ENCODE assay signal across 28 cellular contexts in the genomic region with DNA sequence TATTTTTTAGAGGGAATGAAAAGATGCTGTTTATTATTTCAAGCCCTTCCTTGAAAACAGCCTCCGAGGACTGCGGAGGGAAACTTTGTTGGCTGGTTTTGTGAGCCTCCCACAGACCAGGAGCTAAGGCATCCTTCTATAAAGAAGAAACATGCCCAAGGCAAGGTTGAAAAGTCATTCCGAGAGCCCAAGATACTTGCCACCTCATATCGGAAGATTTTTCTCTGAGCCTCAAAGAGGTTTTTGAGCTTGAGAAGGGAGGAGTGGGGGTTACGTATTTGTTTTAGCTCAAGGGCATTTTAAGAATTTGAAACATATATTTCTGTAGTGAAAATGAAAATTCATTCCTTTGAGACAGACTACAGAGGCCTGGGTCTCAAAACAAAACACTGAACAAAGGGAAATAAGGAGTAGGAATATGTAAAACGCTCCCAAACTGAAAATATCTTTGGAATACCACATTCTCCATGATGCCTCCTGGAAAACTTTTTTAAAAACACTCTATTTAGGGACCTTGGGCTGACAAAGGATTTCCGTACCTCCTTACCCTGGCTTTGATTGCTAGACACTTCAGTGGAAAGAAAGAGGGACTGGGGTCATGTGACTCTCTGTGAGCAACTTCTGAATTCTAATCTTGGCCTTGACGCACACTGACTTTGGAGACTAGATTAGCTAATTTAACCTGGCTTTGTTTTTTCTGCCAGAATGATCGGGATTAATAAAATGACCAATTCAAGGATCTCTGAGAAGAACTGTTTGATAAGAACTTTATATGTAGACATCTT.
DNase-seq lines count a peak whose midpoint lies in the region; ATAC-seq and TF ChIP-seq lines count a peak whose summit lies in the region.
"Had no signal": no experiment of that assay in that cellular context is flagged by ENCODE, and none has a peak within 500 bp of the region (broad histone marks: within the 10 kb centered on the region; RNA-seq: fewer than 3 reads in every experiment).

No MANE protein-coding gene starts in this region.

- TF ChIP-seq POLR2A in stomach (IDR thresholded peaks at IDR 0.05): no peak

- H4K91ac ChIP-seq in mesenchymal stem cell (ENCODE audit: low read length): no peak overlapping the region

- no peak overlapping the region for H3K23ac ChIP-seq in mesenchymal stem cell (ENCODE audit: low read length in 2 of 2)

- H3K36me3 ChIP-seq in mesenchymal stem cell (ENCODE audit: control insufficient read depth in 1 of 2, insufficient read depth in 2 of 2, low read depth in 1 of 2, low read length in 2 of 2): peaks cover 6 to 50% of the 10 kb centered on the region in 2 experiments
- H3K36me3 ChIP-seq in stomach: no peaks in the 10 kb centered on the region
- H3K36me3 ChIP-seq: upper lobe of left lung had no signal

- no peak overlapping the region for H2BK15ac ChIP-seq in mesenchymal stem cell (ENCODE audit: low read depth, poor library complexity, severe bottlenecking)

- WGBS in mesenchymal stem cell: 99% methylated on average over 8 of the region's 9 CpGs
- 89 to 95% (median 91%) methylated on average over 9 of the region's 9 CpGs for WGBS in stomach, 5 donors

- no peak for TF ChIP-seq CTCF in stomach (IDR thresholded peaks at IDR 0.05)

- no peak overlapping the region for H3K27ac Mint-ChIP-seq in activated T-helper 17 cell treated with anti-CD3 and anti-CD28 coated beads, Interleukin-2, amount 50 U/mL, for 72 hours
- H3K27ac Mint-ChIP-seq in activated naive CD4-positive, alpha-beta T cell treated with anti-CD3 and anti-CD28 coated beads for 36 hours: no peak overlapping the region
- H3K27ac Mint-ChIP-seq: activated CD8-positive, alpha-beta T cell treated with anti-CD3 and anti-CD28 coated beads for 36 hours; activated naive CD4-positive, alpha-beta T cell treated with anti-CD3 and anti-CD28 coated beads, Interleukin-2, amount 10 ng/mL, durations not matched to agents 7 days and 5 days; activated T-helper 1 cell treated with anti-CD3 and anti-CD28 coated beads, Interleukin-12 subunit alpha, Interleukin-12 subunit beta, Interleukin-2, Interleukin-4 antibody, amounts not matched to agents 30 ng/mL and 10 ng/mL and 1 ng/mL, durations not matched to agents 14 hours and 24 hours and 36 hours; naive thymus-derived CD8-positive, alpha-beta T cell; stimulated activated effector memory CD8-positive, alpha-beta T cell treated with anti-CD3 and anti-CD28 coated beads, Interleukin-12 subunit alpha, Interleukin-12 subunit beta, amount 100 ng/mL, for 72 hours had no signal

- CTCF ChIA-PET in activated naive CD4-positive, alpha-beta T cell treated with anti-CD3 and anti-CD28 coated beads for 36 hours (lab: Charles Lee): interaction anchor here (0.6 kb wide), 1 partner anchor 182 kb away, joined by 3 read pairs; no protein-coding TSS in a partner anchor

- H3K36me3 Mint-ChIP-seq in activated T-helper 17 cell treated with anti-CD3 and anti-CD28 coated beads, Interleukin-2, amount 50 U/mL, for 72 hours (ENCODE audit: low read depth): no peaks in the 10 kb centered on the region
- H3K36me3 Mint-ChIP-seq in activated naive CD4-positive, alpha-beta T cell treated with anti-CD3 and anti-CD28 coated beads for 36 hours (ENCODE audit: low read depth): no peaks in the 10 kb centered on the region
- H3K36me3 Mint-ChIP-seq: activated naive CD4-positive, alpha-beta T cell treated with anti-CD3 and anti-CD28 coated beads, Interleukin-2, amount 10 ng/mL, durations not matched to agents 7 days and 5 days; CD14-positive monocyte; naive thymus-derived CD8-positive, alpha-beta T cell; stimulated activated effector memory CD8-positive, alpha-beta T cell treated with anti-CD3 and anti-CD28 coated beads, Interleukin-12 subunit alpha, Interleukin-12 subunit beta, amount 100 ng/mL, for 72 hours had no signal

- H3K4me1 ChIP-seq in mesenchymal stem cell (ENCODE audit: control insufficient read depth, insufficient read depth, low read depth, low read length): peaks cover 4% of the 10 kb centered on the region
- H3K4me1 ChIP-seq in stomach: peaks cover 0 to 3% (median 0%) of the 10 kb centered on the region in 4 donors
- H3K4me1 ChIP-seq: upper lobe of left lung had no signal

- H3K9me3 ChIP-seq in mesenchymal stem cell (ENCODE audit: control insufficient read depth, low read length) (no peaks in the 10 kb centered on the region), stomach (no peaks in the 10 kb centered on the region)
- H3K9me3 ChIP-seq: upper lobe of left lung had no signal

- no peak overlapping the region for H2BK12ac ChIP-seq in mesenchymal stem cell (ENCODE audit: low read length in 2 of 2)

- H3K27me3 ChIP-seq in mesenchymal stem cell (ENCODE audit: control insufficient read depth in 1 of 2, insufficient read depth in 1 of 2, low read length in 2 of 2) (no peaks in the 10 kb centered on the region), stomach (no peaks in the 10 kb centered on the region)
- H3K27me3 ChIP-seq: hepatocyte, upper lobe of left lung had no signal

- H2BK5ac ChIP-seq in mesenchymal stem cell (ENCODE audit: low read depth, low read length, poor library complexity, severe bottlenecking): no peak overlapping the region

- H3K4me3 Mint-ChIP-seq in activated T-helper 17 cell treated with anti-CD3 and anti-CD28 coated beads, Interleukin-2, amount 50 U/mL, for 72 hours: peak overlapping the region; percentile 25
- no peak overlapping the region for H3K4me3 Mint-ChIP-seq in activated naive CD4-positive, alpha-beta T cell treated with anti-CD3 and anti-CD28 coated beads for 36 hours
- H3K4me3 Mint-ChIP-seq: activated CD8-positive, alpha-beta T cell treated with anti-CD3 and anti-CD28 coated beads for 36 hours; activated naive CD4-positive, alpha-beta T cell treated with anti-CD3 and anti-CD28 coated beads, Interleukin-2, amount 10 ng/mL, durations not matched to agents 7 days and 5 days; activated T-helper 1 cell treated with anti-CD3 and anti-CD28 coated beads, Interleukin-12 subunit alpha, Interleukin-12 subunit beta, Interleukin-2, Interleukin-4 antibody, amounts not matched to agents 30 ng/mL and 10 ng/mL and 1 ng/mL, durations not matched to agents 14 hours and 24 hours and 36 hours; CD14-positive monocyte; naive thymus-derived CD8-positive, alpha-beta T cell; stimulated activated effector memory CD8-positive, alpha-beta T cell treated with anti-CD3 and anti-CD28 coated beads, Interleukin-12 subunit alpha, Interleukin-12 subunit beta, amount 100 ng/mL, for 72 hours had no signal

- ATAC-seq in HG02852 (IDR thresholded peaks at IDR 0.05; ENCODE audit: unreplicated experiment): peak; percentile 68
- peak; percentile 81 for ATAC-seq in activated T-helper 17 cell treated with anti-CD3 and anti-CD28 coated beads, Interleukin-2, amount 50 U/mL, for 72 hours (replicated peaks)
- ATAC-seq in stimulated activated naive CD8-positive, alpha-beta T cell treated with anti-CD3 and anti-CD28 coated beads, Interleukin-15, Interleukin-2, amounts not matched to agents 100 U/mL and 50 U/mL, for 24 hours: no peak
- ATAC-seq: activated CD8-positive, alpha-beta T cell treated with anti-CD3 and anti-CD28 coated beads for 36 hours; naive thymus-derived CD8-positive, alpha-beta T cell; stimulated activated effector memory CD8-positive, alpha-beta T cell treated with anti-CD3 and anti-CD28 coated beads, Interleukin-12 subunit alpha, Interleukin-12 subunit beta, amount 100 ng/mL, for 72 hours had no signal

- no peaks in the 10 kb centered on the region for H3K9me3 Mint-ChIP-seq in activated T-helper 17 cell treated with anti-CD3 and anti-CD28 coated beads, Interleukin-2, amount 50 U/mL, for 72 hours
- no peaks in the 10 kb centered on the region for H3K9me3 Mint-ChIP-seq in activated naive CD4-positive, alpha-beta T cell treated with anti-CD3 and anti-CD28 coated beads for 36 hours
- H3K9me3 Mint-ChIP-seq: activated CD8-positive, alpha-beta T cell treated with anti-CD3 and anti-CD28 coated beads for 36 hours; activated naive CD4-positive, alpha-beta T cell treated with anti-CD3 and anti-CD28 coated beads, Interleukin-2, amount 10 ng/mL, durations not matched to agents 7 days and 5 days; activated T-helper 1 cell treated with anti-CD3 and anti-CD28 coated beads, Interleukin-12 subunit alpha, Interleukin-12 subunit beta, Interleukin-2, Interleukin-4 antibody, amounts not matched to agents 30 ng/mL and 10 ng/mL and 1 ng/mL, durations not matched to agents 14 hours and 24 hours and 36 hours; naive thymus-derived CD8-positive, alpha-beta T cell; stimulated activated effector memory CD8-positive, alpha-beta T cell treated with anti-CD3 and anti-CD28 coated beads, Interleukin-12 subunit alpha, Interleukin-12 subunit beta, amount 100 ng/mL, for 72 hours had no signal

- H4K8ac ChIP-seq in mesenchymal stem cell (ENCODE audit: low read length): no peak overlapping the region

- H3K4ac ChIP-seq in mesenchymal stem cell (ENCODE audit: low read depth in 1 of 2, low read length in 2 of 2): no peak overlapping the region

- no peaks in the 10 kb centered on the region for H3K4me1 Mint-ChIP-seq in activated T-helper 17 cell treated with anti-CD3 and anti-CD28 coated beads, Interleukin-2, amount 50 U/mL, for 72 hours
- H3K4me1 Mint-ChIP-seq in activated naive CD4-positive, alpha-beta T cell treated with anti-CD3 and anti-CD28 coated beads for 36 hours (ENCODE audit: low read depth): no peaks in the 10 kb centered on the region
- H3K4me1 Mint-ChIP-seq: activated naive CD4-positive, alpha-beta T cell treated with anti-CD3 and anti-CD28 coated beads, Interleukin-2, amount 10 ng/mL, durations not matched to agents 7 days and 5 days; CD14-positive monocyte; naive thymus-derived CD8-positive, alpha-beta T cell; stimulated activated effector memory CD8-positive, alpha-beta T cell treated with anti-CD3 and anti-CD28 coated beads, Interleukin-12 subunit alpha, Interleukin-12 subunit beta, amount 100 ng/mL, for 72 hours had no signal

- TF ChIP-seq EP300 in stomach (IDR thresholded peaks at IDR 0.05): no peak

- H3K18ac ChIP-seq in mesenchymal stem cell (ENCODE audit: low read depth in 1 of 2, low read length in 2 of 2): no peak overlapping the region

- H3K4me3 ChIP-seq in mesenchymal stem cell (ENCODE audit: insufficient read depth in 1 of 2, low read depth in 1 of 2, low read length in 2 of 2): no peak overlapping the region
- H3K4me3 ChIP-seq in stomach: no peak overlapping the region
- H3K4me3 ChIP-seq: hepatocyte, upper lobe of left lung had no signal

- H2AFZ ChIP-seq in mesenchymal stem cell (ENCODE audit: low read depth, low read length): no peak overlapping the region
- H2AFZ ChIP-seq: hepatocyte had no signal

- no peak overlapping the region for H3K14ac ChIP-seq in mesenchymal stem cell (ENCODE audit: low read length in 2 of 2)

- H3K27me3 Mint-ChIP-seq in activated T-helper 17 cell treated with anti-CD3 and anti-CD28 coated beads, Interleukin-2, amount 50 U/mL, for 72 hours: peaks cover 4% of the 10 kb centered on the region
- H3K27me3 Mint-ChIP-seq in activated naive CD4-positive, alpha-beta T cell treated with anti-CD3 and anti-CD28 coated beads for 36 hours (ENCODE audit: low read depth): no peaks in the 10 kb centered on the region

- no peak overlapping the region for H2BK120ac ChIP-seq in mesenchymal stem cell (ENCODE audit: low read depth, low read length)

- H3K9ac ChIP-seq in mesenchymal stem cell (ENCODE audit: low read length): peak overlapping the region; percentile 38
- H3K9ac ChIP-seq: KMS-11 had no signal

- no peak overlapping the region for H2AK5ac ChIP-seq in mesenchymal stem cell (ENCODE audit: low read length, severe bottlenecking)

- no peak overlapping the region for H3K27ac ChIP-seq in mesenchymal stem cell (ENCODE audit: low read length, poor library complexity, severe bottlenecking)
- H3K27ac ChIP-seq in stomach: no peak overlapping the region
- H3K27ac ChIP-seq: hepatocyte, KMS-11, upper lobe of left lung had no signal

- peak; percentile 34 for DNase-seq in COLO829 (ENCODE audit: low spot score)
- no peak for DNase-seq in mesenchymal stem cell
- DNase-seq in activated naive CD4-positive, alpha-beta T cell treated with anti-CD3 and anti-CD28 coated beads for 36 hours: no peak
- no peak for DNase-seq in DMS79 treated with DMSO at 0.1 percent for 48 hours (lab: John Stamatoyannopoulos, UW)
- no peak for DNase-seq in stomach
- no peak for DNase-seq in stimulated activated naive CD8-positive, alpha-beta T cell treated with anti-CD3 and anti-CD28 coated beads, Interleukin-15, Interleukin-2, amounts not matched to agents 100 U/mL and 50 U/mL, for 24 hours
- DNase-seq: activated CD4-positive, alpha-beta T cell treated with anti-CD3 and anti-CD28 coated beads for 1 hour; activated CD8-positive, alpha-beta memory T cell treated with anti-CD3 and anti-CD28 coated beads, Interleukin-2, amount 50 U/mL, for 48 hours; activated CD8-positive, alpha-beta T cell treated with anti-CD3 and anti-CD28 coated beads for 36 hours; activated naive CD4-positive, alpha-beta T cell treated with anti-CD3 and anti-CD28 coated beads, Interleukin-2, amount 10 ng/mL, durations not matched to agents 7 days and 5 days; amygdala; GF-D8; kidney glomerular epithelial cell; naive thymus-derived CD8-positive, alpha-beta T cell; NCI-H1417; NCI-H2081 treated with DMSO at 0.1 percent for 48 hours; NCI-H226; NCI-H526 treated with DMSO at 0.1 percent for 48 hours; occipital lobe; Right ventricle myocardium superior; upper lobe of left lung had no signal

- no peak overlapping the region for H3K4me2 ChIP-seq in mesenchymal stem cell (ENCODE audit: low read length, poor library complexity, severe bottlenecking)
- H3K4me2 ChIP-seq: hepatocyte, KMS-11 had no signal

- intact Hi-C loops in activated naive CD4-positive, alpha-beta T cell treated with anti-CD3 and anti-CD28 coated beads for 36 hours (cut with micrococcal nuclease): no loop called here
- intact Hi-C loops in stomach (cut with DNase I; ENCODE audit: low total_unique reads): no loop called here

- peaks cover 26% of the 10 kb centered on the region for H3K79me1 ChIP-seq in mesenchymal stem cell (replicated peaks; ENCODE audit: low read length, poor library complexity, severe bottlenecking)
